Comparison of ENCODE assay signal across 9 cellular contexts in the genomic region with DNA sequence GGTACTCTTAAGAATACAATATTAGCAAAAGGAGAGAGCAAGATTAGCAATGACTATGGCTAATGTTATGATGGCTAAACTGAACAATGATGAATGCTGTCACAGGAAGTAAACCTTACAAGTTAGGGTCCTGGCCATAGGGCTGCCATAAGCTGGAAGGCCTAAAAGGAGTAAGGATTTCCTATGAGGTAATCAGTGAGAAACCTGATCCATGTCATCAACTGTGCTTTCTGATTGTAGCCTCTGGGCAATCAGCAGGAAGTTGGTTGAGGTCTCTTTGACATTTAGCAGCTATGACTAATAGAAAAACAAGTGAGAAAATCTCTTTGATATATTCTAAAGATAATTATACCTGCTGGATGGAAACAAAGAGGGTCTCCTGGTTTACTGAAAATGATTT.
DNase-seq lines count a peak whose midpoint lies in the region; ATAC-seq, FAIRE-seq and TF ChIP-seq lines count a peak whose summit lies in the region.
"Had no signal": no experiment of that assay in that cellular context is flagged by ENCODE, and none has a peak within 500 bp of the region (broad histone marks: within the 10 kb centered on the region; RNA-seq: fewer than 3 reads in every experiment).

No MANE protein-coding gene starts in this region.

- TF ChIP-seq CTCF in prostate gland (IDR thresholded peaks at IDR 0.05) = no peak

- peak overlapping the region; percentile 57 for H3K27ac ChIP-seq in epithelial cell of prostate
- no peak overlapping the region for H3K27ac ChIP-seq in prostate gland

- intact Hi-C loops in prostate gland (cut with DNase I) = no loop called here

- FAIRE-seq in RCC 7860 (lab: Jason Lieb, UNC) (no peak), urothelium cell line (lab: Jason Lieb, UNC) (no peak)

- H3K4me1 ChIP-seq in prostate gland (replicated peaks) = no peaks in the 10 kb centered on the region

- H3K4me3 ChIP-seq in prostate gland = no peak overlapping the region

- no peaks in the 10 kb centered on the region for H3K9me3 ChIP-seq in prostate gland

- TF ChIP-seq POLR2A in prostate gland (IDR thresholded peaks at IDR 0.05) = no peak

- no peak for ATAC-seq in GM18519 (IDR thresholded peaks at IDR 0.05; ENCODE audit: low FRiP score, unreplicated experiment)

- no peaks in the 10 kb centered on the region for H3K36me3 ChIP-seq in prostate gland

- peak; percentile 19 for DNase-seq in stimulated activated CD4-positive, alpha-beta T cell treated with anti-CD3 and anti-CD28 coated beads, Interleukin-15, amount 100 ng/mL, for 24 hours
- no peak for DNase-seq in stimulated activated CD4-positive, alpha-beta T cell treated with anti-CD3 and anti-CD28 coated beads, Interleukin-2, amount 100 ng/mL, for 48 hours
- peak; percentile 36 for DNase-seq in RCC 7860 (ENCODE audit: low spot score)
- DNase-seq in epithelial cell of prostate (ENCODE audit: low read depth, low spot score) = peak; percentile 64
- peak; percentile 12 for DNase-seq in urothelium cell line (ENCODE audit: low spot score)
- DNase-seq in HUDEP-2 (lab: John Stamatoyannopoulos, UW; ENCODE audit: unreplicated experiment in 76 of 76) = no peak
- no peak for DNase-seq in prostate gland (ENCODE audit: low spot score)
- DNase-seq: KG1 had no signal

- no peaks in the 10 kb centered on the region for H3K27me3 ChIP-seq in prostate gland (replicated peaks; ENCODE audit: insufficient read depth)

Comparison
In these comparisons a context has a peak if more than half of its experiments do, and no peak if none do; other contexts are left out.
1. DNase-seq: peak in stimulated activated CD4-positive, alpha-beta T cell treated with anti-CD3 and anti-CD28 coated beads, Interleukin-15, amount 100 ng/mL, for 24 hours (single experiment), RCC 7860 (single experiment), epithelial cell of prostate (single experiment) and urothelium cell line (single experiment); none in stimulated activated CD4-positive, alpha-beta T cell treated with anti-CD3 and anti-CD28 coated beads, Interleukin-2, amount 100 ng/mL, for 48 hours (0 of 2), HUDEP-2 (0 of 76) and prostate gland (single experiment).